In genomic region chr6:140226637-140227036, GRCh38 we compare ENCODE assay signal across 1 cellular context.
A peak's percentile ranks its signal among the peaks of the same experiment; 100 is the strongest.
TF ChIP-seq lines count a peak whose summit lies in the region.

No MANE protein-coding gene starts in this region.

TF ChIP-seq in SK-N-SH, 30 proteins besides CTCF, POLR2A, EP300 and RAD21:
- TF ChIP-seq, protein P1, sequence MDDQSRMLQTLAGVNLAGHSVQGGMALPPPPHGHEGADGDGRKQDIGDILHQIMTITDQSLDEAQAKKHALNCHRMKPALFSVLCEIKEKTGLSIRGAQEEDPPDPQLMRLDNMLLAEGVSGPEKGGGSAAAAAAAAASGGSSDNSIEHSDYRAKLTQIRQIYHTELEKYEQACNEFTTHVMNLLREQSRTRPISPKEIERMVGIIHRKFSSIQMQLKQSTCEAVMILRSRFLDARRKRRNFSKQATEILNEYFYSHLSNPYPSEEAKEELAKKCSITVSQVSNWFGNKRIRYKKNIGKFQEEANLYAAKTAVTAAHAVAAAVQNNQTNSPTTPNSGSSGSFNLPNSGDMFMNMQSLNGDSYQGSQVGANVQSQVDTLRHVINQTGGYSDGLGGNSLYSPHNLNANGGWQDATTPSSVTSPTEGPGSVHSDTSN (IDR thresholded peaks at IDR 0.05), result peak; percentile 67
- TF ChIP-seq YY1 (IDR thresholded peaks at IDR 0.05; ENCODE audit: low read depth), result no peak
- peak; percentile 47 for TF ChIP-seq TCF12 (IDR thresholded peaks at IDR 0.05)
- no peak for TF ChIP-seq NFIC (IDR thresholded peaks at IDR 0.05; ENCODE audit: borderline replicate concordance)
- TF ChIP-seq FOSL2 (IDR thresholded peaks at IDR 0.05; ENCODE audit: borderline replicate concordance, low read depth), result no peak
- TF ChIP-seq, protein P2, sequence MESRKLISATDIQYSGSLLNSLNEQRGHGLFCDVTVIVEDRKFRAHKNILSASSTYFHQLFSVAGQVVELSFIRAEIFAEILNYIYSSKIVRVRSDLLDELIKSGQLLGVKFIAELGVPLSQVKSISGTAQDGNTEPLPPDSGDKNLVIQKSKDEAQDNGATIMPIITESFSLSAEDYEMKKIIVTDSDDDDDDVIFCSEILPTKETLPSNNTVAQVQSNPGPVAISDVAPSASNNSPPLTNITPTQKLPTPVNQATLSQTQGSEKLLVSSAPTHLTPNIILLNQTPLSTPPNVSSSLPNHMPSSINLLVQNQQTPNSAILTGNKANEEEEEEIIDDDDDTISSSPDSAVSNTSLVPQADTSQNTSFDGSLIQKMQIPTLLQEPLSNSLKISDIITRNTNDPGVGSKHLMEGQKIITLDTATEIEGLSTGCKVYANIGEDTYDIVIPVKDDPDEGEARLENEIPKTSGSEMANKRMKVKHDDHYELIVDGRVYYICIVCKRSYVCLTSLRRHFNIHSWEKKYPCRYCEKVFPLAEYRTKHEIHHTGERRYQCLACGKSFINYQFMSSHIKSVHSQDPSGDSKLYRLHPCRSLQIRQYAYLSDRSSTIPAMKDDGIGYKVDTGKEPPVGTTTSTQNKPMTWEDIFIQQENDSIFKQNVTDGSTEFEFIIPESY (IDR thresholded peaks at IDR 0.05; ENCODE audit: borderline replicate concordance, low read depth), result no peak
- TF ChIP-seq, protein P3, sequence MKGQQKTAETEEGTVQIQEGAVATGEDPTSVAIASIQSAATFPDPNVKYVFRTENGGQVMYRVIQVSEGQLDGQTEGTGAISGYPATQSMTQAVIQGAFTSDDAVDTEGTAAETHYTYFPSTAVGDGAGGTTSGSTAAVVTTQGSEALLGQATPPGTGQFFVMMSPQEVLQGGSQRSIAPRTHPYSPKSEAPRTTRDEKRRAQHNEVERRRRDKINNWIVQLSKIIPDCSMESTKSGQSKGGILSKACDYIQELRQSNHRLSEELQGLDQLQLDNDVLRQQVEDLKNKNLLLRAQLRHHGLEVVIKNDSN (IDR thresholded peaks at IDR 0.05; ENCODE audit: borderline replicate concordance, low read depth), result no peak
- no peak for TF ChIP-seq POLR2AphosphoS5 (IDR thresholded peaks at IDR 0.05; ENCODE audit: low read depth, low read length)
TF ChIP-seq in SK-N-SH: peak in this region for 2.
